ENCODE assay signal across 8 cellular contexts in genomic region chr2:60794271-60794863, GRCh38. TPM values are rescaled to one million over a fixed set of nuclear protein-coding genes. Genes with fewer than 3 reads are reported as not detected.
DNase-seq lines count a peak whose midpoint lies in the region; ATAC-seq and TF ChIP-seq lines count a peak whose summit lies in the region.

No MANE protein-coding gene starts in this region.

- DNase-seq in EL (peak; percentile 18), LNCaP clone FGC (ENCODE audit: low read depth) (no peak), lung microvascular endothelial cell (ENCODE audit: low read depth in 2 of 2) (peak; percentile 46 to 62), WTC11 (ENCODE audit: low spot score) (no peak), NCI-H526 treated with DMSO at 0.1 percent for 48 hours (lab: John Stamatoyannopoulos, UW) (no peak)
- no peak for DNase-seq in stimulated activated CD4-positive, alpha-beta T cell treated with anti-CD3 and anti-CD28 coated beads, Interleukin-12 subunit alpha, Interleukin-12 subunit beta, amount 100 ng/mL, for 4 hours
- no peak for DNase-seq in activated effector memory CD4-positive, alpha-beta T cell treated with anti-CD3 and anti-CD28 coated beads, Interleukin-2, amount 50 U/mL, for 16 hours

- H3K4me3 ChIP-seq in LNCaP clone FGC (ENCODE audit: low read depth, low read length): no peak overlapping the region

- H3K9me3 Mint-ChIP-seq in brain: no peaks in the 10 kb centered on the region
- no peaks in the 10 kb centered on the region for H3K9me3 Mint-ChIP-seq in WTC11

- peaks cover 71% of the 10 kb centered on the region for H3K36me3 Mint-ChIP-seq in brain
- peaks cover 58% of the 10 kb centered on the region for H3K36me3 Mint-ChIP-seq in WTC11

- H3K27ac Mint-ChIP-seq in brain (no peak overlapping the region), WTC11 (no peak overlapping the region)

- ATAC-seq in WTC11: no peak

- POLR2A ChIA-PET in WTC11 (lab: Charles Lee): no interaction called here

- H3K4me1 Mint-ChIP-seq in brain (no peaks in the 10 kb centered on the region), WTC11 (no peaks in the 10 kb centered on the region)

- TF ChIP-seq CTCF in LNCaP clone FGC (IDR thresholded peaks at IDR 0.05; ENCODE audit: control insufficient read depth, extremely low read depth, insufficient read depth): peak; percentile 32
- peak; percentile 53 to 70 for TF ChIP-seq CTCF in brain (conservative IDR thresholded peaks at IDR 0.05)
- no peak for TF ChIP-seq CTCF in WTC11 (IDR thresholded peaks at IDR 0.05)

- H3K4me3 Mint-ChIP-seq in brain (no peak overlapping the region), WTC11 (no peak overlapping the region)

- H3K27me3 Mint-ChIP-seq in brain: no peaks in the 10 kb centered on the region
- H3K27me3 Mint-ChIP-seq in WTC11 (ENCODE audit: low read depth): no peaks in the 10 kb centered on the region

- CTCF ChIA-PET in WTC11 (lab: Charles Lee): interaction anchor here (0.9 to 1.9 kb wide), 2 partner anchors 87 to 204 kb away, joined by 3 to 11 read pairs; no protein-coding TSS in a partner anchor

TF ChIP-seq in WTC11, 78 proteins besides CTCF, POLR2A, EP300 and RAD21:
- TF ChIP-seq ZNF671 (CRISPR knock-in tag; IDR thresholded peaks at IDR 0.05) (no peak), CBFB (CRISPR knock-in tag; IDR thresholded peaks at IDR 0.05; ENCODE audit: low read depth) (no peak), NFYB (CRISPR knock-in tag; conservative IDR thresholded peaks at IDR 0.05; ENCODE audit: low read depth) (no peak), ETV6 (CRISPR knock-in tag; IDR thresholded peaks at IDR 0.05) (no peak), GRHL2 (CRISPR knock-in tag; IDR thresholded peaks at IDR 0.05; ENCODE audit: insufficient replicate concordance, severe bottlenecking) (no peak), ERG (CRISPR knock-in tag; IDR thresholded peaks at IDR 0.05) (no peak), EMX1 (CRISPR knock-in tag; IDR thresholded peaks at IDR 0.05) (no peak)
TF ChIP-seq in WTC11: peak in this region for 0.

RNA-seq across cellular contexts. Expression of gene PAPOLG, which starts 38.3 kb away (rescaled TPM):
- polyA plus RNA-seq in brain (ENCODE audit: insufficient read depth, low read depth, low replicate concordance): 5.0 TPM
- total RNA-seq in lung microvascular endothelial cell (8.9 and 12.3 TPM in 2 replicates), WTC11 (2021) (19.8 to 22.5 TPM (median 21.5 TPM) in 3 replicates)

Comparison
In these comparisons a context has a peak if more than half of its experiments do, and no peak if none do; other contexts are left out.
1. DNase-seq: peak in EL (single experiment) and lung microvascular endothelial cell (2 of 2); none in LNCaP clone FGC (single experiment), stimulated activated CD4-positive, alpha-beta T cell treated with anti-CD3 and anti-CD28 coated beads, Interleukin-12 subunit alpha, Interleukin-12 subunit beta, amount 100 ng/mL, for 4 hours (single experiment), WTC11 (single experiment), NCI-H526 treated with DMSO at 0.1 percent for 48 hours (single experiment) and activated effector memory CD4-positive, alpha-beta T cell treated with anti-CD3 and anti-CD28 coated beads, Interleukin-2, amount 50 U/mL, for 16 hours (single experiment).